In the genomic region with DNA sequence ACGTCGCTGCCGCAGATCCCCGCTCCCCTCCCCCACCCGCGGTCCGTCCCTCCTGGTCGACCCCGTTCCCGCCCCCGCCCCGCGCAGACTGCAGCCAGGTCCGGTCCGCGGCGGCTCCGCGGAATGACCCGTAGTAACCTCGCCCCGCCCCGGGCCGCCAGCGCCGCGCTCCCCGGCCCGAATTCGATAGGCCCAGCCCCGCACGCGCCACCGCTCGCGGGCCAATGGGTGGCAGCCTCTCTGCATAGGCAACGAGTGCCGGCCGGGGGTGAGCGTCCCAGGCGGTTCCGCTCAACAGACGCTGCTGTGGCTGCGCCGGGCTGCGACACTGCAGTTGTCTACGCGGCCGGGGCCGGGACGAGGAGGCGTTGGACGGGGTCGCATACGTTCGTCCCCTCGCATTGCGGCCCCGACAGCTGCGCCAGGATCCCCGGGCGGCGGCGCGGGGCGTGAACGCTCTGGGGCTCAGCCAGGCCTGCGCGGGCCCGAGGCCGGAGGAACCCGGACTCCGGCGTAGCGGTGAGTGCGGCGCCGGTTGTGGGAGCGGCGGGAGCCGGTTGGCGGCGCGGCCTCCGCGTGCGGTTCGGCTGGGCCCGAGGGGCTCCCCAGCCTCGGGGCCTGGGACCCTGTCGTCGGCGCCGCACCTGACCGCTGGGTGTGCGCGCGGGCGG, we compare ENCODE assay signal across 1 cellular context.
TF ChIP-seq lines count a peak whose summit lies in the region.

A gene (plus strand): TSS at position 297 of the 671 bp plus-strand sequence. CDS start 47,737 bp downstream, outside the sequence.

TF ChIP-seq in HepG2, 621 proteins besides CTCF, POLR2A, EP300 and RAD21 (continued from another document and continues in another):
- TF ChIP-seq ZNF367 (CRISPR knock-in tag; IDR thresholded peaks at IDR 0.05; ENCODE audit: borderline replicate concordance) (peak; percentile 49; the same call in 1 of the 2 replicates), AHR (CRISPR knock-in tag; IDR thresholded peaks at IDR 0.05) (peak; percentile 95; the same call in 1 of the 2 replicates), ATF7-NPFF (CRISPR knock-in tag; IDR thresholded peaks at IDR 0.05; ENCODE audit: low read depth) (peak; percentile 94), ZNF557 (CRISPR knock-in tag; IDR thresholded peaks at IDR 0.05) (peak; percentile 93), IKZF1 (IDR thresholded peaks at IDR 0.05) (no peak), RFX5 (IDR thresholded peaks at IDR 0.05; ENCODE audit: low read depth, low read length) (peak; percentile 72), ARNT2 (CRISPR knock-in tag; IDR thresholded peaks at IDR 0.05; ENCODE audit: low read depth) (peak; percentile 93), ZNF773 (CRISPR knock-in tag; IDR thresholded peaks at IDR 0.05; ENCODE audit: borderline replicate concordance) (peak; percentile 74; the same call in 1 of the 2 replicates), DPF2 (CRISPR knock-in tag; IDR thresholded peaks at IDR 0.05; ENCODE audit: borderline replicate concordance, low read depth) (no peak), ARID2 (CRISPR knock-in tag; IDR thresholded peaks at IDR 0.05; ENCODE audit: borderline replicate concordance) (peak; percentile 98), TBX3 (IDR thresholded peaks at IDR 0.05; ENCODE audit: borderline replicate concordance) (no peak), ZNF350 (CRISPR knock-in tag; IDR thresholded peaks at IDR 0.05; ENCODE audit: borderline replicate concordance, low read depth) (peak; percentile 85), ZSCAN22 (CRISPR knock-in tag; IDR thresholded peaks at IDR 0.05) (no peak), NPAS2 (CRISPR knock-in tag; IDR thresholded peaks at IDR 0.05; ENCODE audit: borderline replicate concordance) (no peak), ZNF225 (CRISPR knock-in tag; IDR thresholded peaks at IDR 0.05) (peak; percentile 95), KDM2A (CRISPR knock-in tag; IDR thresholded peaks at IDR 0.05; ENCODE audit: borderline replicate concordance, low read depth) (peak; percentile 97), GLI4 (CRISPR knock-in tag; IDR thresholded peaks at IDR 0.05; ENCODE audit: borderline replicate concordance) (peak; percentile 80; the same call in 1 of the 2 replicates), MATR3 (CRISPR knock-in tag; IDR thresholded peaks at IDR 0.05) (no peak)
- TF ChIP-seq, protein P1, sequence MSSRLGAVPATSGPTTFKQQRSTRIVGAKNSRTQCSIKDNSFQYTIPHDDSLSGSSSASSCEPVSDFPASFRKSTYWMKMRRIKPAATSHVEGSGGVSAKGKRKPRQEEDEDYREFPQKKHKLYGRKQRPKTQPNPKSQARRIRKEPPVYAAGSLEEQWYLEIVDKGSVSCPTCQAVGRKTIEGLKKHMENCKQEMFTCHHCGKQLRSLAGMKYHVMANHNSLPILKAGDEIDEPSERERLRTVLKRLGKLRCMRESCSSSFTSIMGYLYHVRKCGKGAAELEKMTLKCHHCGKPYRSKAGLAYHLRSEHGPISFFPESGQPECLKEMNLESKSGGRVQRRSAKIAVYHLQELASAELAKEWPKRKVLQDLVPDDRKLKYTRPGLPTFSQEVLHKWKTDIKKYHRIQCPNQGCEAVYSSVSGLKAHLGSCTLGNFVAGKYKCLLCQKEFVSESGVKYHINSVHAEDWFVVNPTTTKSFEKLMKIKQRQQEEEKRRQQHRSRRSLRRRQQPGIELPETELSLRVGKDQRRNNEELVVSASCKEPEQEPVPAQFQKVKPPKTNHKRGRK (CRISPR knock-in tag; IDR thresholded peaks at IDR 0.05) = peak; percentile 74
- TF ChIP-seq, protein P2, sequence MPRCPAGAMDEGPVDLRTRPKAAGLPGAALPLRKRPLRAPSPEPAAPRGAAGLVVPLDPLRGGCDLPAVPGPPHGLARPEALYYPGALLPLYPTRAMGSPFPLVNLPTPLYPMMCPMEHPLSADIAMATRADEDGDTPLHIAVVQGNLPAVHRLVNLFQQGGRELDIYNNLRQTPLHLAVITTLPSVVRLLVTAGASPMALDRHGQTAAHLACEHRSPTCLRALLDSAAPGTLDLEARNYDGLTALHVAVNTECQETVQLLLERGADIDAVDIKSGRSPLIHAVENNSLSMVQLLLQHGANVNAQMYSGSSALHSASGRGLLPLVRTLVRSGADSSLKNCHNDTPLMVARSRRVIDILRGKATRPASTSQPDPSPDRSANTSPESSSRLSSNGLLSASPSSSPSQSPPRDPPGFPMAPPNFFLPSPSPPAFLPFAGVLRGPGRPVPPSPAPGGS (CRISPR knock-in tag; IDR thresholded peaks at IDR 0.05) = peak; percentile 77
- TF ChIP-seq, protein P3, sequence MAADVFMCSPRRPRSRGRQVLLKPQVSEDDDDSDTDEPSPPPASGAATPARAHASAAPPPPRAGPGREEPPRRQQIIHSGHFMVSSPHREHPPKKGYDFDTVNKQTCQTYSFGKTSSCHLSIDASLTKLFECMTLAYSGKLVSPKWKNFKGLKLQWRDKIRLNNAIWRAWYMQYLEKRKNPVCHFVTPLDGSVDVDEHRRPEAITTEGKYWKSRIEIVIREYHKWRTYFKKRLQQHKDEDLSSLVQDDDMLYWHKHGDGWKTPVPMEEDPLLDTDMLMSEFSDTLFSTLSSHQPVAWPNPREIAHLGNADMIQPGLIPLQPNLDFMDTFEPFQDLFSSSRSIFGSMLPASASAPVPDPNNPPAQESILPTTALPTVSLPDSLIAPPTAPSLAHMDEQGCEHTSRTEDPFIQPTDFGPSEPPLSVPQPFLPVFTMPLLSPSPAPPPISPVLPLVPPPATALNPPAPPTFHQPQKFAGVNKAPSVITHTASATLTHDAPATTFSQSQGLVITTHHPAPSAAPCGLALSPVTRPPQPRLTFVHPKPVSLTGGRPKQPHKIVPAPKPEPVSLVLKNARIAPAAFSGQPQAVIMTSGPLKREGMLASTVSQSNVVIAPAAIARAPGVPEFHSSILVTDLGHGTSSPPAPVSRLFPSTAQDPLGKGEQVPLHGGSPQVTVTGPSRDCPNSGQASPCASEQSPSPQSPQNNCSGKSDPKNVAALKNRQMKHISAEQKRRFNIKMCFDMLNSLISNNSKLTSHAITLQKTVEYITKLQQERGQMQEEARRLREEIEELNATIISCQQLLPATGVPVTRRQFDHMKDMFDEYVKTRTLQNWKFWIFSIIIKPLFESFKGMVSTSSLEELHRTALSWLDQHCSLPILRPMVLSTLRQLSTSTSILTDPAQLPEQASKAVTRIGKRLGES (CRISPR knock-in tag; IDR thresholded peaks at IDR 0.05; ENCODE audit: borderline replicate concordance) = peak; percentile 87
- TF ChIP-seq, protein P4, sequence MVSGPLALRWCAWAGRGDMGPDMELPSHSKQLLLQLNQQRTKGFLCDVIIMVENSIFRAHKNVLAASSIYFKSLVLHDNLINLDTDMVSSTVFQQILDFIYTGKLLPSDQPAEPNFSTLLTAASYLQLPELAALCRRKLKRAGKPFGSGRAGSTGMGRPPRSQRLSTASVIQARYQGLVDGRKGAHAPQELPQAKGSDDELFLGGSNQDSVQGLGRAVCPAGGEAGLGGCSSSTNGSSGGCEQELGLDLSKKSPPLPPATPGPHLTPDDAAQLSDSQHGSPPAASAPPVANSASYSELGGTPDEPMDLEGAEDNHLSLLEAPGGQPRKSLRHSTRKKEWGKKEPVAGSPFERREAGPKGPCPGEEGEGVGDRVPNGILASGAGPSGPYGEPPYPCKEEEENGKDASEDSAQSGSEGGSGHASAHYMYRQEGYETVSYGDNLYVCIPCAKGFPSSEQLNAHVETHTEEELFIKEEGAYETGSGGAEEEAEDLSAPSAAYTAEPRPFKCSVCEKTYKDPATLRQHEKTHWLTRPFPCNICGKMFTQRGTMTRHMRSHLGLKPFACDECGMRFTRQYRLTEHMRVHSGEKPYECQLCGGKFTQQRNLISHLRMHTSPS (CRISPR knock-in tag; IDR thresholded peaks at IDR 0.05; ENCODE audit: low read depth) = peak; percentile 9; the same call in 1 of the 2 replicates
- TF ChIP-seq, protein P5, sequence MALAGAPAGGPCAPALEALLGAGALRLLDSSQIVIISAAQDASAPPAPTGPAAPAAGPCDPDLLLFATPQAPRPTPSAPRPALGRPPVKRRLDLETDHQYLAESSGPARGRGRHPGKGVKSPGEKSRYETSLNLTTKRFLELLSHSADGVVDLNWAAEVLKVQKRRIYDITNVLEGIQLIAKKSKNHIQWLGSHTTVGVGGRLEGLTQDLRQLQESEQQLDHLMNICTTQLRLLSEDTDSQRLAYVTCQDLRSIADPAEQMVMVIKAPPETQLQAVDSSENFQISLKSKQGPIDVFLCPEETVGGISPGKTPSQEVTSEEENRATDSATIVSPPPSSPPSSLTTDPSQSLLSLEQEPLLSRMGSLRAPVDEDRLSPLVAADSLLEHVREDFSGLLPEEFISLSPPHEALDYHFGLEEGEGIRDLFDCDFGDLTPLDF (CRISPR knock-in tag; IDR thresholded peaks at IDR 0.05) = peak; percentile 88
- TF ChIP-seq, protein P6, sequence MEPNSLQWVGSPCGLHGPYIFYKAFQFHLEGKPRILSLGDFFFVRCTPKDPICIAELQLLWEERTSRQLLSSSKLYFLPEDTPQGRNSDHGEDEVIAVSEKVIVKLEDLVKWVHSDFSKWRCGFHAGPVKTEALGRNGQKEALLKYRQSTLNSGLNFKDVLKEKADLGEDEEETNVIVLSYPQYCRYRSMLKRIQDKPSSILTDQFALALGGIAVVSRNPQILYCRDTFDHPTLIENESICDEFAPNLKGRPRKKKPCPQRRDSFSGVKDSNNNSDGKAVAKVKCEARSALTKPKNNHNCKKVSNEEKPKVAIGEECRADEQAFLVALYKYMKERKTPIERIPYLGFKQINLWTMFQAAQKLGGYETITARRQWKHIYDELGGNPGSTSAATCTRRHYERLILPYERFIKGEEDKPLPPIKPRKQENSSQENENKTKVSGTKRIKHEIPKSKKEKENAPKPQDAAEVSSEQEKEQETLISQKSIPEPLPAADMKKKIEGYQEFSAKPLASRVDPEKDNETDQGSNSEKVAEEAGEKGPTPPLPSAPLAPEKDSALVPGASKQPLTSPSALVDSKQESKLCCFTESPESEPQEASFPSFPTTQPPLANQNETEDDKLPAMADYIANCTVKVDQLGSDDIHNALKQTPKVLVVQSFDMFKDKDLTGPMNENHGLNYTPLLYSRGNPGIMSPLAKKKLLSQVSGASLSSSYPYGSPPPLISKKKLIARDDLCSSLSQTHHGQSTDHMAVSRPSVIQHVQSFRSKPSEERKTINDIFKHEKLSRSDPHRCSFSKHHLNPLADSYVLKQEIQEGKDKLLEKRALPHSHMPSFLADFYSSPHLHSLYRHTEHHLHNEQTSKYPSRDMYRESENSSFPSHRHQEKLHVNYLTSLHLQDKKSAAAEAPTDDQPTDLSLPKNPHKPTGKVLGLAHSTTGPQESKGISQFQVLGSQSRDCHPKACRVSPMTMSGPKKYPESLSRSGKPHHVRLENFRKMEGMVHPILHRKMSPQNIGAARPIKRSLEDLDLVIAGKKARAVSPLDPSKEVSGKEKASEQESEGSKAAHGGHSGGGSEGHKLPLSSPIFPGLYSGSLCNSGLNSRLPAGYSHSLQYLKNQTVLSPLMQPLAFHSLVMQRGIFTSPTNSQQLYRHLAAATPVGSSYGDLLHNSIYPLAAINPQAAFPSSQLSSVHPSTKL (CRISPR knock-in tag; IDR thresholded peaks at IDR 0.05) = peak; percentile 73
- TF ChIP-seq, protein P7, sequence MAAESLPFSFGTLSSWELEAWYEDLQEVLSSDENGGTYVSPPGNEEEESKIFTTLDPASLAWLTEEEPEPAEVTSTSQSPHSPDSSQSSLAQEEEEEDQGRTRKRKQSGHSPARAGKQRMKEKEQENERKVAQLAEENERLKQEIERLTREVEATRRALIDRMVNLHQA (CRISPR knock-in tag; IDR thresholded peaks at IDR 0.05) = no peak
- TF ChIP-seq, protein P8, sequence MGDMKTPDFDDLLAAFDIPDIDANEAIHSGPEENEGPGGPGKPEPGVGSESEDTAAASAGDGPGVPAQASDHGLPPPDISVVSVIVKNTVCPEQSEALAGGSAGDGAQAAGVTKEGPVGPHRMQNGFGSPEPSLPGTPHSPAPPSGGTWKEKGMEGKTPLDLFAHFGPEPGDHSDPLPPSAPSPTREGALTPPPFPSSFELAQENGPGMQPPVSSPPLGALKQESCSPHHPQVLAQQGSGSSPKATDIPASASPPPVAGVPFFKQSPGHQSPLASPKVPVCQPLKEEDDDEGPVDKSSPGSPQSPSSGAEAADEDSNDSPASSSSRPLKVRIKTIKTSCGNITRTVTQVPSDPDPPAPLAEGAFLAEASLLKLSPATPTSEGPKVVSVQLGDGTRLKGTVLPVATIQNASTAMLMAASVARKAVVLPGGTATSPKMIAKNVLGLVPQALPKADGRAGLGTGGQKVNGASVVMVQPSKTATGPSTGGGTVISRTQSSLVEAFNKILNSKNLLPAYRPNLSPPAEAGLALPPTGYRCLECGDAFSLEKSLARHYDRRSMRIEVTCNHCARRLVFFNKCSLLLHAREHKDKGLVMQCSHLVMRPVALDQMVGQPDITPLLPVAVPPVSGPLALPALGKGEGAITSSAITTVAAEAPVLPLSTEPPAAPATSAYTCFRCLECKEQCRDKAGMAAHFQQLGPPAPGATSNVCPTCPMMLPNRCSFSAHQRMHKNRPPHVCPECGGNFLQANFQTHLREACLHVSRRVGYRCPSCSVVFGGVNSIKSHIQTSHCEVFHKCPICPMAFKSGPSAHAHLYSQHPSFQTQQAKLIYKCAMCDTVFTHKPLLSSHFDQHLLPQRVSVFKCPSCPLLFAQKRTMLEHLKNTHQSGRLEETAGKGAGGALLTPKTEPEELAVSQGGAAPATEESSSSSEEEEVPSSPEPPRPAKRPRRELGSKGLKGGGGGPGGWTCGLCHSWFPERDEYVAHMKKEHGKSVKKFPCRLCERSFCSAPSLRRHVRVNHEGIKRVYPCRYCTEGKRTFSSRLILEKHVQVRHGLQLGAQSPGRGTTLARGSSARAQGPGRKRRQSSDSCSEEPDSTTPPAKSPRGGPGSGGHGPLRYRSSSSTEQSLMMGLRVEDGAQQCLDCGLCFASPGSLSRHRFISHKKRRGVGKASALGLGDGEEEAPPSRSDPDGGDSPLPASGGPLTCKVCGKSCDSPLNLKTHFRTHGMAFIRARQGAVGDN (CRISPR knock-in tag; IDR thresholded peaks at IDR 0.05) = peak; percentile 91
- TF ChIP-seq, protein P9, sequence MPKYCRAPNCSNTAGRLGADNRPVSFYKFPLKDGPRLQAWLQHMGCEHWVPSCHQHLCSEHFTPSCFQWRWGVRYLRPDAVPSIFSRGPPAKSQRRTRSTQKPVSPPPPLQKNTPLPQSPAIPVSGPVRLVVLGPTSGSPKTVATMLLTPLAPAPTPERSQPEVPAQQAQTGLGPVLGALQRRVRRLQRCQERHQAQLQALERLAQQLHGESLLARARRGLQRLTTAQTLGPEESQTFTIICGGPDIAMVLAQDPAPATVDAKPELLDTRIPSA (CRISPR knock-in tag; IDR thresholded peaks at IDR 0.05; ENCODE audit: borderline replicate concordance) = no peak
